19 cellular contexts compared by ENCODE assay signal in genomic region chr14:57087841-57088240, GRCh38.
DNase-seq lines count a peak whose midpoint lies in the region; FAIRE-seq and TF ChIP-seq lines count a peak whose summit lies in the region.
"Had no signal": no experiment of that assay in that cellular context is flagged by ENCODE, and none has a peak within 500 bp of the region (broad histone marks: within the 10 kb centered on the region; RNA-seq: fewer than 3 reads in every experiment).

No MANE protein-coding gene starts in this region.

- H3K36me3 Mint-ChIP-seq in nephron progenitor cell (ENCODE audit: low read depth) (peaks cover 19% of the 10 kb centered on the region), immature natural killer cell (no peaks in the 10 kb centered on the region)
- H3K36me3 Mint-ChIP-seq: CD14-positive monocyte; CD4-positive, alpha-beta memory T cell had no signal

- H3K9me3 Mint-ChIP-seq in nephron progenitor cell (peaks cover 21% of the 10 kb centered on the region), immature natural killer cell (peaks cover 0 to 2% (median 0%) of the 10 kb centered on the region in 6 donors)
- H3K9me3 Mint-ChIP-seq: CD4-positive, alpha-beta memory T cell had no signal

- H3K27ac Mint-ChIP-seq in nephron progenitor cell, result no peak overlapping the region
- no peak overlapping the region for H3K27ac Mint-ChIP-seq in immature natural killer cell
- H3K27ac Mint-ChIP-seq: CD14-positive monocyte; CD4-positive, alpha-beta memory T cell had no signal

- H3K4me1 Mint-ChIP-seq in nephron progenitor cell (no peaks in the 10 kb centered on the region), immature natural killer cell (no peaks in the 10 kb centered on the region)
- H3K4me1 Mint-ChIP-seq: CD14-positive monocyte; CD4-positive, alpha-beta memory T cell had no signal

- H3K4me3 Mint-ChIP-seq in nephron progenitor cell (no peak overlapping the region), immature natural killer cell (no peak overlapping the region)
- H3K4me3 Mint-ChIP-seq: CD14-positive monocyte; CD4-positive, alpha-beta memory T cell had no signal

- peak; percentile 67 for DNase-seq in DMS 273 (lab: John Stamatoyannopoulos, UW; ENCODE audit: unreplicated experiment)
- DNase-seq in HTR-8/SVneo (ENCODE audit: insufficient read length, low spot score), result no peak
- peak; percentile 74 for DNase-seq in NCI-H2171 treated with DMSO at 0.1 percent for 48 hours (lab: John Stamatoyannopoulos, UW)
- peak; percentile 77 for DNase-seq in cerebellum (ENCODE audit: low spot score)
- no peak for DNase-seq in nephron progenitor cell
- no peak for DNase-seq in immature natural killer cell
- no peak for DNase-seq in RKO (ENCODE audit: low spot score)
- DNase-seq in NCI-H446 (lab: John Stamatoyannopoulos, UW), result no peak
- DNase-seq: 8988T; CD4-positive, alpha-beta memory T cell; DMS53; DND-41; EL; GM23248; HCEC 1CT; IMR-90 had no signal

- peaks cover 3% of the 10 kb centered on the region for H3K27me3 Mint-ChIP-seq in nephron progenitor cell (ENCODE audit: low read depth, poor library complexity)
- H3K27me3 Mint-ChIP-seq in immature natural killer cell (ENCODE audit: low read depth in 3 of 3), result peaks cover 0 to 5% (median 0%) of the 10 kb centered on the region in 3 donors

- TF ChIP-seq CTCF in nephron progenitor cell (IDR thresholded peaks at IDR 0.05), result no peak

- FAIRE-seq in HTR-8/SVneo (lab: Jason Lieb, UNC), result peak; percentile 49
- FAIRE-seq: GM12891, H54 had no signal

Comparison
In these comparisons a context has a peak if more than half of its experiments do, and no peak if none do; other contexts are left out.
1. DNase-seq: peak in DMS 273 (single experiment), NCI-H2171 treated with DMSO at 0.1 percent for 48 hours (single experiment) and cerebellum (single experiment); none in HTR-8/SVneo (single experiment), nephron progenitor cell (single experiment), immature natural killer cell (0 of 3), RKO (single experiment) and NCI-H446 (0 of 2).